26 cellular contexts compared by ENCODE assay signal in the genomic region with DNA sequence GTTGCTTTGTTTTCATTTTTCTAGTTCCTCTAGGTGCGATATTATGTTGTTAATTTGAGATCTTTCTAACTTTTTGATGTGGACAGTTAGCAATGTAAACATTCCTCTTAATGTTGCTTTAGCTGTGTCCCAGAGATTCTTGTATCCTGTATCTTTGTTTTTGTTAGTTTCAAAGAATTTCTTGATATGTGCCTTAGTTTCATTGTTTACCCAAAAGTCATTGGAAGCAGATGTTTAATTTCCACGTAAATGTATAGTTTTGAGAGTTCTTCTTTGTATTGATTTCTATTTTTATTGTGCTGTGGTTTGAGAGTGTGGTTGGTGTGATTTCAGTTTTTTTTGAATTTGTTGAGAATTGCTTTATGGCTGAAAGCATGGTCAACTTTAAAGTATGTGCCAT.
"Had no signal": no experiment of that assay in that cellular context is flagged by ENCODE, and none has a peak within 500 bp of the region (broad histone marks: within the 10 kb centered on the region; RNA-seq: fewer than 3 reads in every experiment).

No MANE protein-coding gene starts in this region.

- H3K36me3 Mint-ChIP-seq: memory B cell; natural killer cell; stimulated activated effector memory CD8-positive, alpha-beta T cell treated with anti-CD3 and anti-CD28 coated beads, Interleukin-12 subunit alpha, Interleukin-12 subunit beta, amount 100 ng/mL, for 72 hours had no signal

- H3K4me3 ChIP-seq: coronary artery, gastrocnemius medialis, heart right ventricle, left ventricle myocardium inferior, lower lobe of right lung, ovary, smooth muscle cell, suprapubic skin, tibial artery, upper lobe of left lung, uterus had no signal

- H3K9me3 Mint-ChIP-seq: stimulated activated effector memory CD8-positive, alpha-beta T cell treated with anti-CD3 and anti-CD28 coated beads, Interleukin-12 subunit alpha, Interleukin-12 subunit beta, amount 100 ng/mL, for 72 hours had no signal

- H3K4me2 ChIP-seq: smooth muscle cell had no signal

- H3K27ac Mint-ChIP-seq: endodermal cell; memory B cell; mesothelial cell of epicardium; natural killer cell; progenitor cell of endocrine pancreas; stimulated activated effector memory CD8-positive, alpha-beta T cell treated with anti-CD3 and anti-CD28 coated beads, Interleukin-12 subunit alpha, Interleukin-12 subunit beta, amount 100 ng/mL, for 72 hours had no signal

- ATAC-seq: gastrocnemius medialis; heart right ventricle; lower lobe of right lung; natural killer cell; right cardiac atrium; stimulated activated effector memory CD8-positive, alpha-beta T cell treated with anti-CD3 and anti-CD28 coated beads, Interleukin-12 subunit alpha, Interleukin-12 subunit beta, amount 100 ng/mL, for 72 hours; stimulated activated naive CD8-positive, alpha-beta T cell treated with anti-CD3 and anti-CD28 coated beads, Interleukin-15, Interleukin-2, amounts not matched to agents 100 U/mL and 50 U/mL, for 24 hours had no signal

- H3K27me3 ChIP-seq: gastrocnemius medialis, heart right ventricle, ovary, suprapubic skin, tibial artery, upper lobe of left lung, uterus had no signal

- H3K27ac ChIP-seq: coronary artery, gastrocnemius medialis, heart right ventricle, left ventricle myocardium inferior, lower lobe of right lung, ovary, suprapubic skin, tibial artery, upper lobe of left lung, uterus had no signal

- H3K4me3 Mint-ChIP-seq: endodermal cell; memory B cell; mesothelial cell of epicardium; natural killer cell; neural crest cell; stimulated activated effector memory CD8-positive, alpha-beta T cell treated with anti-CD3 and anti-CD28 coated beads, Interleukin-12 subunit alpha, Interleukin-12 subunit beta, amount 100 ng/mL, for 72 hours had no signal

- H3K4me1 ChIP-seq: gastrocnemius medialis, heart right ventricle, left ventricle myocardium inferior, lower lobe of right lung, suprapubic skin, tibial artery, upper lobe of left lung, uterus had no signal

- H3K36me3 ChIP-seq: gastrocnemius medialis, heart right ventricle, left ventricle myocardium inferior, lower lobe of right lung, ovary, suprapubic skin, tibial artery, upper lobe of left lung, uterus had no signal

- H3K27me3 Mint-ChIP-seq: memory B cell, progenitor cell of endocrine pancreas had no signal

- DNase-seq: effector CD4-positive, alpha-beta T cell; endodermal cell; erythroblast; gastrocnemius medialis; heart right ventricle; hypothalamus; islet precursor cell; left ventricle myocardium inferior; lower lobe of right lung; natural killer cell; ovary; right cardiac atrium; stimulated activated CD4-positive, alpha-beta T cell treated with anti-CD3 and anti-CD28 coated beads, Interleukin-4, amount 100 ng/mL, for 1 hour; stimulated activated CD8-positive, alpha-beta memory T cell treated with anti-CD3 and anti-CD28 coated beads, Interleukin-4, amount 100 ng/mL, for 48 hours; stimulated activated naive CD8-positive, alpha-beta T cell treated with anti-CD3 and anti-CD28 coated beads, Interleukin-15, Interleukin-2, amounts not matched to agents 100 U/mL and 50 U/mL, for 24 hours; tibial artery; upper lobe of left lung; uterus had no signal

- H3K4me1 Mint-ChIP-seq: endodermal cell; memory B cell; mesothelial cell of epicardium; natural killer cell; neural crest cell; stimulated activated effector memory CD8-positive, alpha-beta T cell treated with anti-CD3 and anti-CD28 coated beads, Interleukin-12 subunit alpha, Interleukin-12 subunit beta, amount 100 ng/mL, for 72 hours had no signal

- H3K9me3 ChIP-seq: gastrocnemius medialis, ovary, suprapubic skin, upper lobe of left lung had no signal
